In the genomic region with DNA sequence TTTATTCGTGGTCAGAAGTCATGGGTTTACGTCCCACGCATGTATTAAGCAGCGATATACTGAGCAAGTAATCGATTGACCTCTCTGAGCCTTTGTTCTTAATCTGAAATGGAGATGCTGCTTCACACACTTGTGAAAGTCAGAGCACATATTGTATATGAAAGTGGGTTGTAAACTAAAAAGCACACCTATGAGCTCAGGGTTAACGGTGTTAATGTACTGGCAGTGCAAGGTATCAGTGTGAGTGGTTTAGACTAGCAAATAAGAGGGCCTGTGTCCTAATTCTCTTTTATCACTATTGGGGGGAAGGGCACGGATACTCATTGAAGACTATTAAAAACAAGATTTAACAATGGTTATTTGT, we compare ENCODE assay signal across 8 cellular contexts. TPM values are rescaled to one million over a fixed set of nuclear protein-coding genes. Genes with fewer than 3 reads are reported as not detected.
A peak's percentile ranks its signal among the peaks of the same experiment; 100 is the strongest.
DNase-seq lines count a peak whose midpoint lies in the region; ATAC-seq lines count a peak whose summit lies in the region.

No MANE protein-coding gene starts in this region.

- H3K9me3 Mint-ChIP-seq in CD8-positive, alpha-beta memory T cell, result no peaks in the 10 kb centered on the region
- H3K9me3 Mint-ChIP-seq in central memory CD8-positive, alpha-beta T cell, result no peaks in the 10 kb centered on the region

- H3K9me3 ChIP-seq in CD8-positive, alpha-beta memory T cell (ENCODE audit: low read length), result no peaks in the 10 kb centered on the region
- H3K9me3 ChIP-seq in HUES64 (ENCODE audit: insufficient read depth, low read depth, low read length) (no peaks in the 10 kb centered on the region), muscle layer of colon (ENCODE audit: low read length) (no peaks in the 10 kb centered on the region)

- WGBS in HUES64, result under 1% methylated on average over 6 of the region's 7 CpGs

- no peak for DNase-seq in CD8-positive, alpha-beta memory T cell
- no peak for DNase-seq in central memory CD8-positive, alpha-beta T cell (ENCODE audit: low spot score in 2 of 2)
- no peak for DNase-seq in NCI-H2196 treated with DMSO at 0.1 percent for 48 hours (lab: John Stamatoyannopoulos, UW; ENCODE audit: unreplicated experiment)
- no peak for DNase-seq in germinal center (ENCODE audit: low spot score)
- no peak for DNase-seq in DMS114 treated with DMSO at 0.1 percent for 48 hours (lab: John Stamatoyannopoulos, UW; ENCODE audit: unreplicated experiment)

- peak overlapping the region; percentile 96 for H3K4me3 ChIP-seq in CD8-positive, alpha-beta memory T cell (ENCODE audit: low read length)
- H3K4me3 ChIP-seq in HUES64 (ENCODE audit: low read length) (peak overlapping the region; percentile 95), muscle layer of colon (ENCODE audit: low read depth in 1 of 2, low read length in 2 of 2) (peak overlapping the region; percentile 63 to 97)

- peak overlapping the region; percentile 87 to 97 (median 93) for H3K4me3 Mint-ChIP-seq in CD8-positive, alpha-beta memory T cell
- H3K4me3 Mint-ChIP-seq in central memory CD8-positive, alpha-beta T cell, result peak overlapping the region; percentile 78

- H3K9ac ChIP-seq in HUES64 (ENCODE audit: low read depth, low read length) (peak overlapping the region; percentile 99), muscle layer of colon (ENCODE audit: low read length) (peak overlapping the region; percentile 57)

- peaks cover 0 to 1% of the 10 kb centered on the region in 2 donors for H3K27me3 Mint-ChIP-seq in CD8-positive, alpha-beta memory T cell
- H3K27me3 Mint-ChIP-seq in central memory CD8-positive, alpha-beta T cell, result no peaks in the 10 kb centered on the region

- peaks cover 0 to 33% (median 8%) of the 10 kb centered on the region in 3 donors for H3K36me3 Mint-ChIP-seq in CD8-positive, alpha-beta memory T cell
- H3K36me3 Mint-ChIP-seq in central memory CD8-positive, alpha-beta T cell (ENCODE audit: insufficient read depth), result peaks cover 6% of the 10 kb centered on the region

- CTCF ChIA-PET in CD8-positive, alpha-beta memory T cell (lab: Charles Lee), result interaction anchor here (0.7 to 2.8 kb wide), 10 partner anchors 9 to 634 kb away, joined by 3 to 9 read pairs (median 3); a partner anchor contains a TSS

- H3K27ac Mint-ChIP-seq in CD8-positive, alpha-beta memory T cell, result peak overlapping the region; percentile 91 to 99 (median 96)
- peak overlapping the region; percentile 91 for H3K27ac Mint-ChIP-seq in central memory CD8-positive, alpha-beta T cell (ENCODE audit: low read depth)

- H3K36me3 ChIP-seq in CD8-positive, alpha-beta memory T cell (ENCODE audit: insufficient read depth, low read length), result no peaks in the 10 kb centered on the region
- H3K36me3 ChIP-seq in HUES64 (ENCODE audit: insufficient read depth, low read length), result peaks cover 43% of the 10 kb centered on the region
- no peaks in the 10 kb centered on the region for H3K36me3 ChIP-seq in muscle layer of colon (ENCODE audit: insufficient read depth, low read length)

- H3K4me1 Mint-ChIP-seq in CD8-positive, alpha-beta memory T cell, result peaks cover 28 to 50% (median 46%) of the 10 kb centered on the region in 3 donors
- peaks cover 25% of the 10 kb centered on the region for H3K4me1 Mint-ChIP-seq in central memory CD8-positive, alpha-beta T cell

- peak overlapping the region; percentile 81 for H3K27ac ChIP-seq in CD8-positive, alpha-beta memory T cell (ENCODE audit: low read depth, low read length)
- H3K27ac ChIP-seq in HUES64 (ENCODE audit: low read depth, low read length), result peak overlapping the region; percentile 97
- peak overlapping the region; percentile 40 for H3K27ac ChIP-seq in muscle layer of colon (ENCODE audit: low read depth, low read length)

- peaks cover 23% of the 10 kb centered on the region for H3K4me1 ChIP-seq in CD8-positive, alpha-beta memory T cell (ENCODE audit: insufficient read depth, low read length)
- peaks cover 5% of the 10 kb centered on the region; the same call in 1 of the 2 replicates for H3K4me1 ChIP-seq in HUES64 (ENCODE audit: insufficient read depth, low read length)
- peaks cover 10% of the 10 kb centered on the region for H3K4me1 ChIP-seq in muscle layer of colon (ENCODE audit: insufficient read depth, low read length)

- POLR2A ChIA-PET in CD8-positive, alpha-beta memory T cell (lab: Charles Lee), result interaction anchor here (1.1 to 1.5 kb wide), 4 partner anchors 24 to 539 kb away, joined by 3 to 6 read pairs (median 4); a partner anchor contains a TSS

- no peaks in the 10 kb centered on the region for H3K27me3 ChIP-seq in CD8-positive, alpha-beta memory T cell (ENCODE audit: insufficient read depth, low read length, poor library complexity, severe bottlenecking)
- no peaks in the 10 kb centered on the region for H3K27me3 ChIP-seq in HUES64 (ENCODE audit: insufficient read depth, low read length)
- H3K27me3 ChIP-seq in muscle layer of colon (ENCODE audit: control insufficient read depth in 1 of 2, insufficient read depth in 2 of 2, low read length in 2 of 2), result no peaks in the 10 kb centered on the region

- peak; percentile 17 for ATAC-seq in GM21360 (IDR thresholded peaks at IDR 0.05; ENCODE audit: unreplicated experiment)
- no peak for ATAC-seq in central memory CD8-positive, alpha-beta T cell (replicated peaks; ENCODE audit: extremely low read depth, poor library complexity, severe bottlenecking)

RNA-seq across cellular contexts. Expression of a gene that starts 0.7 kb away (rescaled TPM):
- 10 to 100 TPM; 84.1 to 87.2 TPM for total RNA-seq in CD8-positive, alpha-beta memory T cell
- polyA plus RNA-seq in CD8-positive, alpha-beta memory T cell, result 57.1 TPM
- polyA plus RNA-seq in HUES64 (2013, experiment 1 of 2), result 116 TPM
- polyA plus RNA-seq in HUES64 (2013, experiment 2 of 2), result 140 TPM

RNA-seq across cellular contexts. Expression of a gene that starts 26.2 kb away (rescaled TPM):
- 100 to 1,000 TPM; 236 to 244 TPM for total RNA-seq in CD8-positive, alpha-beta memory T cell
- polyA plus RNA-seq in CD8-positive, alpha-beta memory T cell, result 157 TPM
- polyA plus RNA-seq in HUES64 (2013, experiment 1 of 2), result 205 TPM
- 206 TPM for polyA plus RNA-seq in HUES64 (2013, experiment 2 of 2)

Comparison
In these comparisons a context has a peak if more than half of its experiments do, and no peak if none do; other contexts are left out.
1. H3K27ac ChIP-seq: peak in every context shown above with its lines; median percentile 97 in HUES64; 81 in CD8-positive, alpha-beta memory T cell; 40 in muscle layer of colon.